8 cellular contexts compared by ENCODE assay signal in genomic region chr13:27251166-27252088, GRCh38. TPM values are rescaled to one million over a fixed set of nuclear protein-coding genes. Genes with fewer than 3 reads are reported as not detected.
A peak's percentile ranks its signal among the peaks of the same experiment; 100 is the strongest.
DNase-seq lines count a peak whose midpoint lies in the region; ATAC-seq and TF ChIP-seq lines count a peak whose summit lies in the region.

Gene RPL21 (plus strand): TSS chr13:27251558. CDS start chr13:27253777, 2,219 bp downstream.

- TF ChIP-seq POLR2A in suprapubic skin (IDR thresholded peaks at IDR 0.05): peak; percentile 54 to 88

- peak within 1 kb of the TSS; percentile 99 for H3K4me3 Mint-ChIP-seq in activated naive CD4-positive, alpha-beta T cell treated with anti-CD3 and anti-CD28 coated beads, Interleukin-2, amount 50 U/mL, for 24 hours

- peaks cover 16% of the 10 kb centered on the region for H3K36me3 ChIP-seq in suprapubic skin

- H3K4me3 ChIP-seq in HFF-Myc (replicated peaks; ENCODE audit: low read depth, low read length) (peak within 1 kb of the TSS; percentile 99), suprapubic skin (peak within 1 kb of the TSS; percentile 69)

- H3K27me3 Mint-ChIP-seq in activated naive CD4-positive, alpha-beta T cell treated with anti-CD3 and anti-CD28 coated beads, Interleukin-2, amount 50 U/mL, for 24 hours: no peaks in the 10 kb centered on the region

- H3K27me3 ChIP-seq in suprapubic skin: no peaks in the 10 kb centered on the region

- H3K36me3 Mint-ChIP-seq in activated naive CD4-positive, alpha-beta T cell treated with anti-CD3 and anti-CD28 coated beads, Interleukin-2, amount 50 U/mL, for 24 hours: peaks cover 34% of the 10 kb centered on the region

- H3K9me3 Mint-ChIP-seq in activated naive CD4-positive, alpha-beta T cell treated with anti-CD3 and anti-CD28 coated beads, Interleukin-2, amount 50 U/mL, for 24 hours: no peaks in the 10 kb centered on the region

- TF ChIP-seq CTCF in HFF-Myc (IDR thresholded peaks at IDR 0.05; ENCODE audit: low read depth, low read length, missing control alignments) (no peak), suprapubic skin (IDR thresholded peaks at IDR 0.05) (no peak)

- peaks cover 55% of the 10 kb centered on the region for H3K4me1 Mint-ChIP-seq in activated naive CD4-positive, alpha-beta T cell treated with anti-CD3 and anti-CD28 coated beads, Interleukin-2, amount 50 U/mL, for 24 hours

- H3K27ac Mint-ChIP-seq in activated naive CD4-positive, alpha-beta T cell treated with anti-CD3 and anti-CD28 coated beads, Interleukin-2, amount 50 U/mL, for 24 hours: peak within 1 kb of the TSS; percentile 100

- peak; percentile 35 for TF ChIP-seq EP300 in suprapubic skin (IDR thresholded peaks at IDR 0.05)

- H3K27ac ChIP-seq in suprapubic skin: peak within 1 kb of the TSS; percentile 94

- no peaks in the 10 kb centered on the region for H3K9me3 ChIP-seq in suprapubic skin

- 0% methylated on average over 64 of the region's 69 CpGs for whole genome bisulfite sequencing in suprapubic skin

- DNase-seq in GM04503 (ENCODE audit: low read depth): peak; percentile 74
- DNase-seq in HFF-Myc (ENCODE audit: extremely low read depth, low read depth): peak; percentile 91
- DNase-seq in NAMALWA (ENCODE audit: low spot score): peak; percentile 94
- peak; percentile 96 for DNase-seq in globus pallidus (ENCODE audit: low spot score)
- DNase-seq in nucleus accumbens (lab: John Stamatoyannopoulos, UW): peak; percentile 20 to 99 (median 92)
- DNase-seq in suprapubic skin (ENCODE audit: low spot score in 2 of 2): peak; percentile 98

- H3K4me1 ChIP-seq in suprapubic skin: peaks cover 41% of the 10 kb centered on the region

- peak; percentile 98 for ATAC-seq in SK-N-SH treated with all-trans-retinoic acid at 6 μM for 48 hours

TF ChIP-seq in SK-N-SH treated with all-trans-retinoic acid at 6 μM for 48 hours, 23 proteins besides CTCF, POLR2A, EP300 and RAD21:
- TF ChIP-seq TSHZ2 (CRISPR knock-in tag; IDR thresholded peaks at IDR 0.05) (no peak), TOX (CRISPR knock-in tag; IDR thresholded peaks at IDR 0.05; ENCODE audit: borderline replicate concordance) (no peak; the same call in 1 of the 2 replicates), ZFP3 (CRISPR knock-in tag; IDR thresholded peaks at IDR 0.05) (0 out of 2 replicates have a peak, but pooled peaks have one; percentile 23), SNAI2 (CRISPR knock-in tag; IDR thresholded peaks at IDR 0.05) (no peak)

RNA-seq across cellular contexts. Expression of gene RPL21, which starts in this region (rescaled TPM):
- total RNA-seq in suprapubic skin: 100 to 1,000 TPM; 337 to 951 (median 832) TPM

Comparison
In these comparisons a context has a peak if more than half of its experiments do, and no peak if none do; other contexts are left out.
1. Peak in every context shown above with its lines: DNase-seq, ATAC-seq, H3K4me3 ChIP-seq and H3K27ac ChIP-seq.